In genomic region chr9:121830441-121831140, GRCh38 we compare ENCODE assay signal across 27 cellular contexts.
"Had no signal": no experiment of that assay in that cellular context is flagged by ENCODE, and none has a peak within 500 bp of the region (broad histone marks: within the 10 kb centered on the region; RNA-seq: fewer than 3 reads in every experiment).

No MANE protein-coding gene starts in this region.

- H3K9me3 Mint-ChIP-seq: activated naive CD8-positive, alpha-beta T cell treated with anti-CD3 and anti-CD28 coated beads, Interleukin-2, amount 10 ng/mL, durations not matched to agents 7 days and 5 days; activated T-cell treated with anti-CD3 and anti-CD28 coated beads, Interleukin-2, amount 50 U/mL, for 24 hours; activated T-helper 2 cell treated with anti-CD3 and anti-CD28 coated beads, Interferon-gamma antibody, Interleukin-2, Interleukin-4, amounts not matched to agents 10 μg/mL and 5 μg/mL and 100 μg/mL, durations not matched to agents 14 hours and 24 hours and 36 hours; nephron; stimulated activated naive CD8-positive, alpha-beta T cell treated with anti-CD3 and anti-CD28 coated beads, Interleukin-15, amount 100 ng/mL, for 72 hours had no signal

- H3K4me1 Mint-ChIP-seq: activated naive CD8-positive, alpha-beta T cell treated with anti-CD3 and anti-CD28 coated beads, Interleukin-2, amount 10 ng/mL, durations not matched to agents 7 days and 5 days; stimulated activated naive CD8-positive, alpha-beta T cell treated with anti-CD3 and anti-CD28 coated beads, Interleukin-15, amount 100 ng/mL, for 72 hours had no signal

- H3K4me1 ChIP-seq: breast epithelium, foreskin keratinocyte, prostate gland, right atrium auricular region, testis had no signal

- H3K27ac ChIP-seq: breast epithelium, epithelial cell of prostate, foreskin keratinocyte, hepatocyte, prostate gland, right atrium auricular region, testis, upper lobe of left lung, VCaP had no signal

- H3K4me3 ChIP-seq: breast epithelium, hepatocyte, lung, prostate gland, right atrium auricular region, testis, upper lobe of left lung had no signal

- DNase-seq: activated naive CD4-positive, alpha-beta T cell treated with Interleukin-2 at 50 U/mL for 16 hours; activated naive CD8-positive, alpha-beta T cell treated with anti-CD3 and anti-CD28 coated beads, Interleukin-2, amount 10 ng/mL, durations not matched to agents 7 days and 5 days; activated T-cell treated with anti-CD3 and anti-CD28 coated beads, Interleukin-2, amount 50 U/mL, for 24 hours; anterior cingulate cortex; cerebellar nuclear complex; dermis blood vessel endothelial cell; effector memory CD4-positive, alpha-beta T cell; foreskin keratinocyte; left colon; midbrain; small intestine; stimulated activated CD4-positive, alpha-beta T cell treated with anti-CD3 and anti-CD28 coated beads, Interleukin-15, amount 100 ng/mL, for 24 hours; stimulated activated CD4-positive, alpha-beta T cell treated with anti-CD3 and anti-CD28 coated beads, Interleukin-2, amount 100 ng/mL, for 48 hours; stimulated activated naive CD8-positive, alpha-beta T cell treated with anti-CD3 and anti-CD28 coated beads, Interleukin-15, amount 100 ng/mL, for 72 hours; SW 1271; T-helper 2 cell; testis had no signal

- H3K4me3 Mint-ChIP-seq: activated naive CD8-positive, alpha-beta T cell treated with anti-CD3 and anti-CD28 coated beads, Interleukin-2, amount 10 ng/mL, durations not matched to agents 7 days and 5 days; activated T-cell treated with anti-CD3 and anti-CD28 coated beads, Interleukin-2, amount 50 U/mL, for 24 hours; nephron; stimulated activated naive CD8-positive, alpha-beta T cell treated with anti-CD3 and anti-CD28 coated beads, Interleukin-15, amount 100 ng/mL, for 72 hours had no signal

- H3K27ac Mint-ChIP-seq: activated naive CD8-positive, alpha-beta T cell treated with anti-CD3 and anti-CD28 coated beads, Interleukin-2, amount 10 ng/mL, durations not matched to agents 7 days and 5 days; activated T-cell treated with anti-CD3 and anti-CD28 coated beads, Interleukin-2, amount 50 U/mL, for 24 hours; activated T-helper 2 cell treated with anti-CD3 and anti-CD28 coated beads, Interferon-gamma antibody, Interleukin-2, Interleukin-4, amounts not matched to agents 10 μg/mL and 5 μg/mL and 100 μg/mL, durations not matched to agents 14 hours and 24 hours and 36 hours; nephron; stimulated activated naive CD8-positive, alpha-beta T cell treated with anti-CD3 and anti-CD28 coated beads, Interleukin-15, amount 100 ng/mL, for 72 hours had no signal

- H3K36me3 ChIP-seq: breast epithelium, prostate gland, right atrium auricular region, upper lobe of left lung had no signal

- H3K27me3 ChIP-seq: breast epithelium, foreskin keratinocyte, hepatocyte, right atrium auricular region, testis, upper lobe of left lung had no signal

- H3K9me3 ChIP-seq: breast epithelium, prostate gland, right atrium auricular region, testis, upper lobe of left lung had no signal

- H3K36me3 Mint-ChIP-seq: activated naive CD8-positive, alpha-beta T cell treated with anti-CD3 and anti-CD28 coated beads, Interleukin-2, amount 10 ng/mL, durations not matched to agents 7 days and 5 days had no signal

- ATAC-seq: foreskin keratinocyte; left colon; stimulated activated naive CD8-positive, alpha-beta T cell treated with anti-CD3 and anti-CD28 coated beads, Interleukin-15, amount 100 ng/mL, for 72 hours had no signal

- H3K27me3 Mint-ChIP-seq: activated naive CD8-positive, alpha-beta T cell treated with anti-CD3 and anti-CD28 coated beads, Interleukin-2, amount 10 ng/mL, durations not matched to agents 7 days and 5 days; activated T-cell treated with anti-CD3 and anti-CD28 coated beads, Interleukin-2, amount 50 U/mL, for 24 hours; stimulated activated naive CD8-positive, alpha-beta T cell treated with anti-CD3 and anti-CD28 coated beads, Interleukin-15, amount 100 ng/mL, for 72 hours had no signal
